In the genomic region with DNA sequence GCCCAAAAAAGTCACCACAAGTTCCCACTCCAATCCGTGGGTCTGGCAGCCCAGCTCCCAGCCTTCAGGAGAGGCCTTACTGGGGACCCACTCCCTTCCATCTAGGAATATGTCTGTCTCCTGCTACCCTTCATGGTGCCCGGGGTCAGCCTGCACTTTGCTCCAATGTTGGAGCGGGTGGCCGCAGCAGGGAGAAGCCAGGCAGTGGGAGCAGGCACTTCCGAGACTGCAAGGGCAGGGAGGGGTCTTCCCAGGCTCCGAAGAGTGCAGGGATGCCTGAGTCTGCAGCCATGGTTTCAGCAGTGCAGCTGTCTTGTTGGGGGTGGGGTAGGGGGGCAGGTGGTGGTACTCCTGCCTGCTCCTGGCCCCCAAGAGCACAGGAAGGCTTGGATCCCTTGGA, we compare ENCODE assay signal across 36 cellular contexts.
"Had no signal": no experiment of that assay in that cellular context is flagged by ENCODE, and none has a peak within 500 bp of the region (broad histone marks: within the 10 kb centered on the region; RNA-seq: fewer than 3 reads in every experiment).

No MANE protein-coding gene starts in this region.

- FAIRE-seq: bronchial epithelial cell, TTC549 had no signal

- DNase-seq: activated CD4-positive, alpha-beta memory T cell treated with anti-CD3 and anti-CD28 coated beads for 36 hours; activated CD4-positive, alpha-beta T cell treated with anti-CD3 and anti-CD28 coated beads for 1 hour; activated CD4-positive, alpha-beta T cell treated with anti-CD3 and anti-CD28 coated beads for 36 hours; activated CD4-positive, alpha-beta T cell treated with anti-CD3 and anti-CD28 coated beads, Interleukin-2, amount 10 ng/mL, durations not matched to agents 24 days and 14 days; activated CD4-positive, alpha-beta T cell treated with anti-CD3 and anti-CD28 coated beads, Interleukin-2, amount 50 U/mL, for 1 hour; activated CD4-positive, alpha-beta T cell treated with anti-CD3 and anti-CD28 coated beads, Interleukin-2, amount 50 U/mL, for 4 hours; activated CD4-positive, CD25-positive, alpha-beta regulatory T cell; activated CD8-positive, alpha-beta memory T cell treated with anti-CD3 and anti-CD28 coated beads, Interleukin-2, amount 50 U/mL, for 4 hours; activated CD8-positive, alpha-beta T cell treated with anti-CD3 and anti-CD28 coated beads for 36 hours; activated effector memory CD4-positive, alpha-beta T cell treated with anti-CD3 and anti-CD28 coated beads, Interleukin-2, amount 50 U/mL, for 16 hours; activated gamma-delta T cell treated with Interleukin-2 at 50 U/mL for 16 hours; activated naive CD4-positive, alpha-beta T cell; activated naive CD4-positive, alpha-beta T cell treated with anti-CD3 and anti-CD28 coated beads for 36 hours; activated naive CD4-positive, alpha-beta T cell treated with anti-CD3 and anti-CD28 coated beads, Interleukin-2, amount 50 U/mL, for 16 hours; activated naive CD8-positive, alpha-beta T cell treated with anti-CD3 and anti-CD28 coated beads for 36 hours; activated T-cell treated with anti-CD3 and anti-CD28 coated beads for 4 hours; activated T-cell treated with anti-CD3 and anti-CD28 coated beads, Interleukin-2, amount 50 U/mL, for 1 hour; activated T-cell treated with anti-CD3 and anti-CD28 coated beads, Interleukin-2, amount 50 U/mL, for 4 hours; activated T-cell treated with anti-CD3 and anti-CD28 coated beads, Interleukin-2, amount 50 U/mL, for 72 hours; adrenal gland; amniotic stem cell; caudate nucleus; cerebellar nuclear complex; SW 1271; T-helper 1 cell; T-helper 2 cell; T-helper 9 cell; WERI-Rb-1 had no signal

- H3K27me3 ChIP-seq: adrenal gland, ascending aorta, cardiac muscle cell had no signal

- H3K27ac ChIP-seq: adrenal gland, ascending aorta, cardiac muscle cell, WERI-Rb-1 had no signal

- ATAC-seq: activated CD4-positive, alpha-beta T cell treated with anti-CD3 and anti-CD28 coated beads for 36 hours; activated CD4-positive, CD25-positive, alpha-beta regulatory T cell treated with anti-CD3 and anti-CD28 coated beads, Interleukin-2, amount 50 U/mL, for 24 hours; activated CD8-positive, alpha-beta T cell treated with anti-CD3 and anti-CD28 coated beads for 36 hours; activated naive CD4-positive, alpha-beta T cell treated with anti-CD3 and anti-CD28 coated beads, Interleukin-2, amount 50 U/mL, for 72 hours; activated T-cell treated with anti-CD3 and anti-CD28 coated beads, Interleukin-2, amount 50 U/mL, for 4 hours; activated T-cell treated with anti-CD3 and anti-CD28 coated beads, Interleukin-2, amount 50 U/mL, for 72 hours; activated T-helper 17 cell treated with anti-CD3 and anti-CD28 coated beads, Interleukin-2, amount 50 U/mL, for 72 hours; WTC11 had no signal

- H3K9me3 ChIP-seq: adrenal gland, ascending aorta had no signal

- H3K4me3 ChIP-seq: adrenal gland, ascending aorta, cardiac muscle cell had no signal

- H3K4me1 ChIP-seq: adrenal gland, ascending aorta had no signal

- H3K36me3 ChIP-seq: adrenal gland, ascending aorta, cardiac muscle cell, WERI-Rb-1 had no signal
